11 cellular contexts compared by ENCODE assay signal in the genomic region with DNA sequence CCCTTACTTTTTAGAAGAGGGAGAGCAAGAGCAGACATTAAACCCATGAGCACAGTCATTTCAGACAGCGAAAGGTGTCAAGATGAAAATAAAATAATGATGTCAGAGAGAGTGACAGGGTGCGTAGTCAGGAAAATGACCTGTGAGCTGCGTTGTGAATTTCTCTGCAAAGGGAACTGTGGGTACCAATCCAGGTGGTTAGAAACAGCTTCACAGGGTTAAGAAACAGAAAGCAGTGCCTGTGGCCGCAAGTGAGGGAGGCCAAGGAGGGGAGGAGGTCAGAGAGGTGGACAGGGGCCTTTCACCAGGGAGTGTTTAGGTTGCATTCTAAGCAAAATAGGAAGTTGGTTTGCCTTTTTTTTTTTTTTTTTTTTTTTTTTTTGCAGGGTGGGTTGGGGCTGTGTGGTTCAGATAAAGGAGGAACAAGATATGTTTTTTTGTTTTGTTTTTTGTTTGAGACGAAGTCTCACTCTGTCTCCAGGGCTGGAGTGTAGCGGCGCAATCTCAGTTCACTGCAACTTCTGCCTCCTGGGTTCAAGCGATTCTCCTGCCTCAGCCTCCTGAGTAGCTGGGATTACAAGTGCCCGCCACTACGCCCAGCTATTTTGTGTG. TPM values are rescaled to one million over a fixed set of nuclear protein-coding genes. Genes with fewer than 3 reads are reported as not detected.
A peak's percentile ranks its signal among the peaks of the same experiment; 100 is the strongest.
DNase-seq lines count a peak whose midpoint lies in the region; ATAC-seq and TF ChIP-seq lines count a peak whose summit lies in the region.
"Had no signal": no experiment of that assay in that cellular context is flagged by ENCODE, and none has a peak within 500 bp of the region (broad histone marks: within the 10 kb centered on the region; RNA-seq: fewer than 3 reads in every experiment).

No MANE protein-coding gene starts in this region.

- H3K4me3 ChIP-seq in Peyer's patch, result no peak overlapping the region
- H3K4me3 ChIP-seq: esophagus muscularis mucosa had no signal

- no peaks in the 10 kb centered on the region for H3K9me3 ChIP-seq in Peyer's patch
- H3K9me3 ChIP-seq: esophagus muscularis mucosa had no signal

- H3K4me1 ChIP-seq in Peyer's patch, result peaks cover 3 to 13% (median 4%) of the 10 kb centered on the region in 4 donors

- H3K27me3 Mint-ChIP-seq in naive thymus-derived CD8-positive, alpha-beta T cell, result no peaks in the 10 kb centered on the region

- DNase-seq in Peyer's patch (peak in 2 of 3 donors; percentile 46 to 72), NCI-H526 (lab: John Stamatoyannopoulos, UW) (no peak)
- DNase-seq in naive thymus-derived CD8-positive, alpha-beta T cell, result no peak
- no peak for DNase-seq in activated CD4-positive, alpha-beta T cell treated with anti-CD3 and anti-CD28 coated beads for 1 hour
- DNase-seq: DMS53, occipital lobe had no signal

- no peaks in the 10 kb centered on the region for H3K9me3 Mint-ChIP-seq in naive thymus-derived CD8-positive, alpha-beta T cell

- peak; percentile 51 for ATAC-seq in GM18498 (IDR thresholded peaks at IDR 0.05; ENCODE audit: unreplicated experiment)
- ATAC-seq in GM21619 (IDR thresholded peaks at IDR 0.05; ENCODE audit: unreplicated experiment), result peak; percentile 60
- peak; percentile 14 to 23 for ATAC-seq in naive thymus-derived CD8-positive, alpha-beta T cell
- no peak for ATAC-seq in HG03139 (IDR thresholded peaks at IDR 0.05; ENCODE audit: unreplicated experiment)
- ATAC-seq in HG03135 (IDR thresholded peaks at IDR 0.05; ENCODE audit: unreplicated experiment), result no peak

- peaks cover 0 to 18% (median 4%) of the 10 kb centered on the region in 4 donors for H3K4me1 Mint-ChIP-seq in naive thymus-derived CD8-positive, alpha-beta T cell

- peak overlapping the region in 3 of 10 donors; percentile 37 to 60 (median 55) for H3K27ac Mint-ChIP-seq in naive thymus-derived CD8-positive, alpha-beta T cell

- no peak for TF ChIP-seq POLR2A in Peyer's patch (IDR thresholded peaks at IDR 0.05)

- TF ChIP-seq CTCF in Peyer's patch (IDR thresholded peaks at IDR 0.05), result no peak

- no peaks in the 10 kb centered on the region for H3K27me3 ChIP-seq in Peyer's patch
- H3K27me3 ChIP-seq: esophagus muscularis mucosa had no signal

- H3K36me3 ChIP-seq in Peyer's patch, result no peaks in the 10 kb centered on the region
- H3K36me3 ChIP-seq: esophagus muscularis mucosa had no signal

- POLR2A ChIA-PET in naive thymus-derived CD8-positive, alpha-beta T cell (lab: Charles Lee), result interaction anchor here (1.0 kb wide), 1 partner anchor 153 kb away, joined by 3 read pairs; no protein-coding TSS in a partner anchor

- no peaks in the 10 kb centered on the region for H3K36me3 Mint-ChIP-seq in naive thymus-derived CD8-positive, alpha-beta T cell

- peak overlapping the region in 1 of 10 donors; percentile 74 for H3K4me3 Mint-ChIP-seq in naive thymus-derived CD8-positive, alpha-beta T cell

- peak overlapping the region in 3 of 4 donors; percentile 33 to 76 (median 72) for H3K27ac ChIP-seq in Peyer's patch
- H3K27ac ChIP-seq: esophagus muscularis mucosa had no signal

RNA-seq across cellular contexts. Expression of a gene that starts 7.9 kb away (rescaled TPM):
- total RNA-seq in Peyer's patch, result 10 to 100 TPM in 1 of 4 donors, 1 to 10 TPM in 3; 3.3 to 11.7 (median 7.7) TPM
- 1 to 10 TPM; 1.5 to 1.9 TPM for total RNA-seq in naive thymus-derived CD8-positive, alpha-beta T cell
- under 1 TPM; 0.15 to 0.67 (median 0.21) TPM for polyA plus RNA-seq in naive thymus-derived CD8-positive, alpha-beta T cell

RNA-seq across cellular contexts. Expression of a gene that starts 20.0 kb away (rescaled TPM):
- 10 to 100 TPM; 23.3 to 50.6 (median 40.2) TPM for total RNA-seq in Peyer's patch
- 10 to 100 TPM; 22.2 to 23.4 TPM for total RNA-seq in naive thymus-derived CD8-positive, alpha-beta T cell
- 10 to 100 TPM; 10.8 to 19.2 (median 11.0) TPM for polyA plus RNA-seq in naive thymus-derived CD8-positive, alpha-beta T cell

RNA-seq across cellular contexts. Expression of a gene that starts 24.0 kb away (rescaled TPM):
- 100 to 1,000 TPM in 2 of 4 donors, 10 to 100 TPM in 2; 51.2 to 115 (median 102) TPM for total RNA-seq in Peyer's patch
- 10 to 100 TPM; 48.6 to 55.0 TPM for total RNA-seq in naive thymus-derived CD8-positive, alpha-beta T cell
- polyA plus RNA-seq in naive thymus-derived CD8-positive, alpha-beta T cell, result 10 to 100 TPM; 34.5 to 42.6 (median 35.4) TPM

RNA-seq across cellular contexts. Expression of a gene that starts 28.8 kb away (rescaled TPM):
- total RNA-seq in Peyer's patch, result 10 to 100 TPM; 25.0 to 47.0 (median 39.5) TPM
- 100 to 1,000 TPM in 1 of 2 experiments, 10 to 100 TPM in 1; 96.5 to 100 TPM for total RNA-seq in naive thymus-derived CD8-positive, alpha-beta T cell
- polyA plus RNA-seq in naive thymus-derived CD8-positive, alpha-beta T cell, result 10 to 100 TPM; 48.3 to 64.9 (median 51.3) TPM

RNA-seq across cellular contexts. Expression of a gene that starts 47.8 kb away (rescaled TPM):
- 10 to 100 TPM; 13.2 to 26.9 (median 24.7) TPM for total RNA-seq in Peyer's patch
- 1 to 10 TPM in 1 of 2 experiments, not detected in 1; 1.4 TPM for total RNA-seq in naive thymus-derived CD8-positive, alpha-beta T cell
- polyA plus RNA-seq in naive thymus-derived CD8-positive, alpha-beta T cell, result not detected

Comparison
In these comparisons a context has a peak if more than half of its experiments do, and no peak if none do; other contexts are left out.
1. ATAC-seq: peak in GM18498 (single experiment), GM21619 (single experiment) and naive thymus-derived CD8-positive, alpha-beta T cell (2 of 2); none in HG03139 (single experiment) and HG03135 (single experiment).
2. DNase-seq: peak in Peyer's patch (2 of 3); none in naive thymus-derived CD8-positive, alpha-beta T cell (0 of 10), NCI-H526 (0 of 2) and activated CD4-positive, alpha-beta T cell treated with anti-CD3 and anti-CD28 coated beads for 1 hour (single experiment).